In genomic region chr17:65551641-65552040, GRCh38 we compare ENCODE assay signal across 1 cellular context.
TF ChIP-seq lines count a peak whose summit lies in the region.

No MANE protein-coding gene starts in this region.

TF ChIP-seq in WTC11, 78 proteins besides CTCF, POLR2A, EP300 and RAD21 (continued from another document):
- TF ChIP-seq PRDM15 (CRISPR knock-in tag; IDR thresholded peaks at IDR 0.05) (no peak), MLX (CRISPR knock-in tag; IDR thresholded peaks at IDR 0.05) (no peak), IRF2 (CRISPR knock-in tag; IDR thresholded peaks at IDR 0.05; ENCODE audit: borderline replicate concordance, low read depth) (no peak)
